1 cellular context compared by ENCODE assay signal in genomic region chr4:82746705-82747567, GRCh38.
TF ChIP-seq lines count a peak whose summit lies in the region.

No MANE protein-coding gene starts in this region.

TF ChIP-seq in HepG2, 621 proteins besides CTCF, POLR2A, EP300 and RAD21 (continued from another document and continues in another):
- TF ChIP-seq, protein P1, sequence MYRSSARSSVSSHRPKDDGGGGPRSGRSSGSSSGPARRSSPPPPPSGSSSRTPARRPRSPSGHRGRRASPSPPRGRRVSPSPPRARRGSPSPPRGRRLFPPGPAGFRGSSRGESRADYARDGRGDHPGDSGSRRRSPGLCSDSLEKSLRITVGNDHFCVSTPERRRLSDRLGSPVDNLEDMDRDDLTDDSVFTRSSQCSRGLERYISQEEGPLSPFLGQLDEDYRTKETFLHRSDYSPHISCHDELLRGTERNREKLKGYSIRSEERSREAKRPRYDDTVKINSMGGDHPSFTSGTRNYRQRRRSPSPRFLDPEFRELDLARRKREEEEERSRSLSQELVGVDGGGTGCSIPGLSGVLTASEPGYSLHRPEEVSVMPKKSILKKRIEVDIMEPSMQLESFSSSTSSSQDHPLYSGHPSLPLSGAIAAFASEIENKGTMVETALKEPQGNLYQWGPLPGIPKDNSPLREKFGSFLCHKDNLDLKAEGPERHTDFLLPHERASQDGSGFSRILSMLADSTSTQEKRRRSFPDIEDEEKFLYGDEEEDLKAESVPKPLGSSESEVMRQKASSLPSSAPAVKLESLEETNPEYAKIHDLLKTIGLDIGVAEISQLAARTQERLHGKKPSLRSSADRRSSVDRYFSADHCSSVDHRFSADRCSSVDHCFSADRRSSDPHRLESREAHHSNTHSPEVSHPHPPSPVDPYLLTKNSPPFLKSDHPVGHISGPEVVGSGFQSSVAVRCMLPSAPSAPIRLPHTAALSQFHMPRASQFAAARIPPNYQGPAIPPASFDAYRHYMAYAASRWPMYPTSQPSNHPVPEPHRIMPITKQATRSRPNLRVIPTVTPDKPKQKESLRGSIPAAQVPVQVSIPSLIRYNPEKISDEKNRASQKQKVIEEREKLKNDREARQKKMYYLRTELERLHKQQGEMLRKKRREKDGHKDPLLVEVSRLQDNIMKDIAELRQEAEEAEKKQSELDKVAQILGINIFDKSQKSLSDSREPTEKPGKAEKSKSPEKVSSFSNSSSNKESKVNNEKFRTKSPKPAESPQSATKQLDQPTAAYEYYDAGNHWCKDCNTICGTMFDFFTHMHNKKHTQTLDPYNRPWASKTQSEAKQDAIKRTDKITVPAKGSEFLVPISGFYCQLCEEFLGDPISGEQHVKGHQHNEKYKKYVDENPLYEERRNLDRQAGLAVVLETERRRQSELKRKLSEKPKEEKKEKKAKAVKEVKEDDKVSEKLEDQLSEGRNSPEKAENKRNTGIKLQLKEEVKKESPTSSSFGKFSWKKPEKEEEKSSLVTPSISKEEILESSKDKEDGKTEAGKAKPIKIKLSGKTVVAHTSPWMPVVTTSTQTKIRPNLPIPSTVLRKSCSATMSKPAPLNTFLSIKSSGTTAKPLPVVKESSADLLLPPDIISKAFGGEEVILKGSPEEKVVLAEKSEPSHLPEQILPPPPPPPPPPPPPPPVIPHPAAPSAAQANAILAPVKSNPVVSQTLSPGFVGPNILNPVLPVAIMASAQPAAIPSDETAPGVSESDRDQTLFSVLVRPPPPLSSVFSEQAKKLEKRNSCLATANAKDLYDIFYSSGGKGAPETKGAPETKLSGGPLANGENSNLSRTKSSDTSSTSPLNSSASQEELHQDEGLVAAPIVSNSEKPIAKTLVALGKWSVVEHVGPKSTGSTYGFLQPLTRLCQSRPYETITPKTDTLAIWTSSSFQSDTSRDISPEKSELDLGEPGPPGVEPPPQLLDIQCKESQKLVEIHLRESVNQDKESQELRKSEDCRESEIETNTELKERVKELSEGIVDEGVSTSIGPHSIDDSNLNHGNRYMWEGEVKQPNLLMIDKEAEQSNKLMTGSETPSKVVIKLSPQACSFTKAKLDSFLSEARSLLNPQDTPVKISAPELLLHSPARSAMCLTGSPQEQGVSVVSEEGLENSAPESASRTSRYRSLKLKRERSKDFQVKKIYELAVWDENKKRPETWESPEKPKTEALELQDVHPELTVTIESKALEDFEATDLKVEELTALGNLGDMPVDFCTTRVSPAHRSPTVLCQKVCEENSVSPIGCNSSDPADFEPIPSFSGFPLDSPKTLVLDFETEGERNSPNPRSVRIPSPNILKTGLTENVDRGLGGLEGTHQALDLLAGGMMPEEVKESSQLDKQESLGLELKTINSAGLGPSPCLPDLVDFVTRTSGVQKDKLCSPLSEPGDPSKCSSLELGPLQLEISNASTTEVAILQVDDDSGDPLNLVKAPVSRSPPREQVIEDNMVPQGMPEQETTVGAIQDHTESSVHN (CRISPR knock-in tag; IDR thresholded peaks at IDR 0.05) = no peak
- TF ChIP-seq CREB1 (IDR thresholded peaks at IDR 0.05) = no peak
- 0 out of 2 replicates have a peak, but pooled peaks have one; percentile 28 for TF ChIP-seq CREB1 (CRISPR knock-in tag; IDR thresholded peaks at IDR 0.05)
- no peak for TF ChIP-seq ZNF205 (CRISPR knock-in tag; IDR thresholded peaks at IDR 0.05)
- no peak for TF ChIP-seq ZNF878 (CRISPR knock-in tag; IDR thresholded peaks at IDR 0.05)
- TF ChIP-seq ZMYM4 (CRISPR knock-in tag; IDR thresholded peaks at IDR 0.05) = no peak
- no peak for TF ChIP-seq KAT7 (CRISPR knock-in tag; IDR thresholded peaks at IDR 0.05; ENCODE audit: borderline replicate concordance)
- TF ChIP-seq, protein P2, sequence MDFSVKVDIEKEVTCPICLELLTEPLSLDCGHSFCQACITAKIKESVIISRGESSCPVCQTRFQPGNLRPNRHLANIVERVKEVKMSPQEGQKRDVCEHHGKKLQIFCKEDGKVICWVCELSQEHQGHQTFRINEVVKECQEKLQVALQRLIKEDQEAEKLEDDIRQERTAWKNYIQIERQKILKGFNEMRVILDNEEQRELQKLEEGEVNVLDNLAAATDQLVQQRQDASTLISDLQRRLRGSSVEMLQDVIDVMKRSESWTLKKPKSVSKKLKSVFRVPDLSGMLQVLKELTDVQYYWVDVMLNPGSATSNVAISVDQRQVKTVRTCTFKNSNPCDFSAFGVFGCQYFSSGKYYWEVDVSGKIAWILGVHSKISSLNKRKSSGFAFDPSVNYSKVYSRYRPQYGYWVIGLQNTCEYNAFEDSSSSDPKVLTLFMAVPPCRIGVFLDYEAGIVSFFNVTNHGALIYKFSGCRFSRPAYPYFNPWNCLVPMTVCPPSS (IDR thresholded peaks at IDR 0.05) = no peak
- no peak for TF ChIP-seq MLLT10 (CRISPR knock-in tag; IDR thresholded peaks at IDR 0.05)
- 0 out of 2 replicates have a peak, but pooled peaks have one; percentile 43 for TF ChIP-seq ZNF740 (CRISPR knock-in tag; IDR thresholded peaks at IDR 0.05)
- TF ChIP-seq, protein P3, sequence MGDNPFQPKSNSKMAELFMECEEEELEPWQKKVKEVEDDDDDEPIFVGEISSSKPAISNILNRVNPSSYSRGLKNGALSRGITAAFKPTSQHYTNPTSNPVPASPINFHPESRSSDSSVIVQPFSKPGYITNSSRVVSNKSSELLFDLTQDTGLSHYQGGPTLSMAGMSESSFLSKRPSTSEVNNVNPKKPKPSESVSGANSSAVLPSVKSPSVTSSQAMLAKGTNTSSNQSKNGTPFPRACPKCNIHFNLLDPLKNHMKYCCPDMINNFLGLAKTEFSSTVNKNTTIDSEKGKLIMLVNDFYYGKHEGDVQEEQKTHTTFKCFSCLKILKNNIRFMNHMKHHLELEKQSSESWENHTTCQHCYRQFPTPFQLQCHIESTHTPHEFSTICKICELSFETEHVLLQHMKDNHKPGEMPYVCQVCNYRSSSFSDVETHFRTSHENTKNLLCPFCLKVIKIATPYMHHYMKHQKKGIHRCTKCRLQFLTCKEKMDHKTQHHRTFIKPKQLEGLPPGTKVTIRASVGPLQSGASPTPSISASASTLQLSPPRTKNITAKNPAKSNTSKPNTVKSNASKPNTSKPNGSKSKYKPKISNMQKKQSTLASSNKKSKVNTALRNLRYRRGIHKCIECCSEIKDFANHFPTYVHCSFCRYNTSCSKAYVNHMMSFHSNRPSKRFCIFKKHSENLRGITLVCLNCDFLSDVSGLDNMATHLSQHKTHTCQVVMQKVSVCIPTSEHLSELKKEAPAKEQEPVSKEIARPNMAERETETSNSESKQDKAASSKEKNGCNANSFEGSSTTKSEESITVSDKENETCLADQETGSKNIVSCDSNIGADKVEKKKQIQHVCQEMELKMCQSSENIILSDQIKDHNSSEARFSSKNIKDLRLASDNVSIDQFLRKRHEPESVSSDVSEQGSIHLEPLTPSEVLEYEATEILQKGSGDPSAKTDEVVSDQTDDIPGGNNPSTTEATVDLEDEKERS (CRISPR knock-in tag; IDR thresholded peaks at IDR 0.05) = no peak
- no peak for TF ChIP-seq NFAT5 (CRISPR knock-in tag; IDR thresholded peaks at IDR 0.05)
- TF ChIP-seq ZFX (CRISPR knock-in tag; IDR thresholded peaks at IDR 0.05; ENCODE audit: low read depth) = no peak
- TF ChIP-seq ZIK1 (CRISPR knock-in tag; IDR thresholded peaks at IDR 0.05; ENCODE audit: borderline replicate concordance, low read depth) = no peak
- TF ChIP-seq HNRNPLL (IDR thresholded peaks at IDR 0.05; ENCODE audit: low read depth, low read length, poor library complexity, severe bottlenecking) = no peak
- TF ChIP-seq PAX8 (CRISPR knock-in tag; IDR thresholded peaks at IDR 0.05; ENCODE audit: borderline replicate concordance) = no peak
- TF ChIP-seq MED13 (CRISPR knock-in tag; IDR thresholded peaks at IDR 0.05) = no peak
- TF ChIP-seq NONO (IDR thresholded peaks at IDR 0.05) = no peak
- TF ChIP-seq NONO (CRISPR knock-in tag; conservative IDR thresholded peaks at IDR 0.05) = peak; percentile 78
- no peak for TF ChIP-seq XBP1 (CRISPR knock-in tag; IDR thresholded peaks at IDR 0.05)
- no peak for TF ChIP-seq HIVEP1 (CRISPR knock-in tag; IDR thresholded peaks at IDR 0.05)
- no peak for TF ChIP-seq ZFYVE20 (CRISPR knock-in tag; IDR thresholded peaks at IDR 0.05; ENCODE audit: borderline replicate concordance, low read depth)
- TF ChIP-seq MZF1 (CRISPR knock-in tag; IDR thresholded peaks at IDR 0.05; ENCODE audit: borderline replicate concordance) = no peak
- TF ChIP-seq POLR2G (IDR thresholded peaks at IDR 0.05; ENCODE audit: low read depth, low read length) = peak; percentile 97
- no peak for TF ChIP-seq SIX4 (CRISPR knock-in tag; IDR thresholded peaks at IDR 0.05)
- no peak for TF ChIP-seq STAT6 (CRISPR knock-in tag; IDR thresholded peaks at IDR 0.05; ENCODE audit: borderline replicate concordance)
- TF ChIP-seq, protein P4, sequence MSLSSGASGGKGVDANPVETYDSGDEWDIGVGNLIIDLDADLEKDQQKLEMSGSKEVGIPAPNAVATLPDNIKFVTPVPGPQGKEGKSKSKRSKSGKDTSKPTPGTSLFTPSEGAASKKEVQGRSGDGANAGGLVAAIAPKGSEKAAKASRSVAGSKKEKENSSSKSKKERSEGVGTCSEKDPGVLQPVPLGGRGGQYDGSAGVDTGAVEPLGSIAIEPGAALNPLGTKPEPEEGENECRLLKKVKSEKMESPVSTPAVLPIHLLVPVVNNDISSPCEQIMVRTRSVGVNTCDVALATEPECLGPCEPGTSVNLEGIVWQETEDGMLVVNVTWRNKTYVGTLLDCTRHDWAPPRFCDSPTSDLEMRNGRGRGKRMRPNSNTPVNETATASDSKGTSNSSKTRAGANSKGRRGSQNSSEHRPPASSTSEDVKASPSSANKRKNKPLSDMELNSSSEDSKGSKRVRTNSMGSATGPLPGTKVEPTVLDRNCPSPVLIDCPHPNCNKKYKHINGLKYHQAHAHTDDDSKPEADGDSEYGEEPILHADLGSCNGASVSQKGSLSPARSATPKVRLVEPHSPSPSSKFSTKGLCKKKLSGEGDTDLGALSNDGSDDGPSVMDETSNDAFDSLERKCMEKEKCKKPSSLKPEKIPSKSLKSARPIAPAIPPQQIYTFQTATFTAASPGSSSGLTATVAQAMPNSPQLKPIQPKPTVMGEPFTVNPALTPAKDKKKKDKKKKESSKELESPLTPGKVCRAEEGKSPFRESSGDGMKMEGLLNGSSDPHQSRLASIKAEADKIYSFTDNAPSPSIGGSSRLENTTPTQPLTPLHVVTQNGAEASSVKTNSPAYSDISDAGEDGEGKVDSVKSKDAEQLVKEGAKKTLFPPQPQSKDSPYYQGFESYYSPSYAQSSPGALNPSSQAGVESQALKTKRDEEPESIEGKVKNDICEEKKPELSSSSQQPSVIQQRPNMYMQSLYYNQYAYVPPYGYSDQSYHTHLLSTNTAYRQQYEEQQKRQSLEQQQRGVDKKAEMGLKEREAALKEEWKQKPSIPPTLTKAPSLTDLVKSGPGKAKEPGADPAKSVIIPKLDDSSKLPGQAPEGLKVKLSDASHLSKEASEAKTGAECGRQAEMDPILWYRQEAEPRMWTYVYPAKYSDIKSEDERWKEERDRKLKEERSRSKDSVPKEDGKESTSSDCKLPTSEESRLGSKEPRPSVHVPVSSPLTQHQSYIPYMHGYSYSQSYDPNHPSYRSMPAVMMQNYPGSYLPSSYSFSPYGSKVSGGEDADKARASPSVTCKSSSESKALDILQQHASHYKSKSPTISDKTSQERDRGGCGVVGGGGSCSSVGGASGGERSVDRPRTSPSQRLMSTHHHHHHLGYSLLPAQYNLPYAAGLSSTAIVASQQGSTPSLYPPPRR (CRISPR knock-in tag; IDR thresholded peaks at IDR 0.05; ENCODE audit: borderline replicate concordance) = no peak
- TF ChIP-seq ZNF10 (CRISPR knock-in tag; IDR thresholded peaks at IDR 0.05; ENCODE audit: borderline replicate concordance, low read depth) = no peak
- TF ChIP-seq ZMYM3 (CRISPR knock-in tag; IDR thresholded peaks at IDR 0.05) = no peak
- no peak for TF ChIP-seq BRCA1 (CRISPR knock-in tag; IDR thresholded peaks at IDR 0.05)
- no peak for TF ChIP-seq CCAR2 (optimal IDR thresholded peaks at IDR 0.05; ENCODE audit: low read depth, low read length)
